ENCODE assay signal across 10 cellular contexts in genomic region chr1:241592273-241592958, GRCh38. TPM values are rescaled to one million over a fixed set of nuclear protein-coding genes. Genes with fewer than 3 reads are reported as not detected.
A peak's percentile ranks its signal among the peaks of the same experiment; 100 is the strongest.
DNase-seq lines count a peak whose midpoint lies in the region; ATAC-seq and FAIRE-seq lines count a peak whose summit lies in the region.
"Had no signal": no experiment of that assay in that cellular context is flagged by ENCODE, and none has a peak within 500 bp of the region (broad histone marks: within the 10 kb centered on the region; RNA-seq: fewer than 3 reads in every experiment).

No MANE protein-coding gene starts in this region.

- no peaks in the 10 kb centered on the region for H3K36me3 ChIP-seq in skeletal muscle satellite cell (ENCODE audit: insufficient read depth, low read length)

- peak; percentile 94 for FAIRE-seq in RCC 7860 (lab: Jason Lieb, UNC)

- H3K27me3 ChIP-seq in skeletal muscle satellite cell (ENCODE audit: control insufficient read depth, insufficient read depth, low read length), result no peaks in the 10 kb centered on the region

- no peaks in the 10 kb centered on the region for H3K9me3 ChIP-seq in skeletal muscle satellite cell (replicated peaks; ENCODE audit: low read length)

- peak overlapping the region; percentile 19 for H3K27ac Mint-ChIP-seq in activated CD4-positive, alpha-beta T cell treated with anti-CD3 and anti-CD28 coated beads, Interleukin-2, amount 10 ng/mL, durations not matched to agents 24 days and 14 days

- intact Hi-C loops in activated CD4-positive, alpha-beta T cell treated with anti-CD3 and anti-CD28 coated beads, Interleukin-2, amount 10 ng/mL, durations not matched to agents 24 days and 14 days (cut with micrococcal nuclease), result loop anchor here (1.0 to 5.0 kb wide), 3 partner anchors 40 to 85 kb away; partner anchors contain the start of gene KMO

- H3K9ac ChIP-seq in skeletal muscle satellite cell (ENCODE audit: low read depth, low read length), result no peak overlapping the region

- H3K9me3 Mint-ChIP-seq in activated CD4-positive, alpha-beta T cell treated with anti-CD3 and anti-CD28 coated beads, Interleukin-2, amount 10 ng/mL, durations not matched to agents 24 days and 14 days, result no peaks in the 10 kb centered on the region

- DNase-seq in activated CD4-positive, alpha-beta T cell treated with anti-CD3 and anti-CD28 coated beads, Interleukin-2, amount 10 ng/mL, durations not matched to agents 24 days and 14 days, result no peak
- no peak for DNase-seq in activated CD4-positive, alpha-beta T cell treated with anti-CD3 and anti-CD28 coated beads for 4 hours
- peak; percentile 80 for DNase-seq in RCC 7860 (ENCODE audit: low spot score)
- no peak for DNase-seq in pons (ENCODE audit: low spot score)
- DNase-seq in Kasumi-1 (lab: John Stamatoyannopoulos, UW), result no peak
- DNase-seq in HUDEP-2 (lab: John Stamatoyannopoulos, UW; ENCODE audit: unreplicated experiment in 76 of 76), result no peak

- no peak overlapping the region for H3K4me3 Mint-ChIP-seq in activated CD4-positive, alpha-beta T cell treated with anti-CD3 and anti-CD28 coated beads, Interleukin-2, amount 10 ng/mL, durations not matched to agents 24 days and 14 days
- H3K4me3 Mint-ChIP-seq: activated naive CD8-positive, alpha-beta T cell had no signal

- peak overlapping the region; percentile 37 for H3K4me2 ChIP-seq in skeletal muscle satellite cell (ENCODE audit: low read length)

- H3K4me1 Mint-ChIP-seq in activated CD4-positive, alpha-beta T cell treated with anti-CD3 and anti-CD28 coated beads, Interleukin-2, amount 10 ng/mL, durations not matched to agents 24 days and 14 days, result peaks cover 3% of the 10 kb centered on the region

- no peaks in the 10 kb centered on the region for H3K27me3 Mint-ChIP-seq in activated CD4-positive, alpha-beta T cell treated with anti-CD3 and anti-CD28 coated beads, Interleukin-2, amount 10 ng/mL, durations not matched to agents 24 days and 14 days
- H3K27me3 Mint-ChIP-seq: activated naive CD8-positive, alpha-beta T cell had no signal

- H3K36me3 Mint-ChIP-seq in activated CD4-positive, alpha-beta T cell treated with anti-CD3 and anti-CD28 coated beads, Interleukin-2, amount 10 ng/mL, durations not matched to agents 24 days and 14 days (ENCODE audit: low read depth), result peaks cover 12% of the 10 kb centered on the region

- peak overlapping the region; percentile 25 for H3K4me3 ChIP-seq in skeletal muscle satellite cell (ENCODE audit: low read length)

- ATAC-seq in HG02870 (IDR thresholded peaks at IDR 0.05; ENCODE audit: unreplicated experiment), result peak; percentile 89

- H3K4me1 ChIP-seq in skeletal muscle satellite cell (ENCODE audit: control insufficient read depth, insufficient read depth, low read length), result peaks cover 24% of the 10 kb centered on the region

RNA-seq across cellular contexts. Expression of gene CHML, which starts 47.8 kb away (rescaled TPM):
- total RNA-seq in activated CD4-positive, alpha-beta T cell treated with anti-CD3 and anti-CD28 coated beads, Interleukin-2, amount 10 ng/mL, durations not matched to agents 24 days and 14 days, result 19.5 and 21.4 TPM in 2 replicates
- 21.8 and 29.9 TPM in 2 replicates for total RNA-seq in skeletal muscle satellite cell (2012; rRNA removed)

RNA-seq across cellular contexts. Expression of gene OPN3, which starts 47.8 kb away (rescaled TPM):
- total RNA-seq in activated CD4-positive, alpha-beta T cell treated with anti-CD3 and anti-CD28 coated beads, Interleukin-2, amount 10 ng/mL, durations not matched to agents 24 days and 14 days, result 11.2 and 11.6 TPM in 2 replicates
- 25.8 and 33.5 TPM in 2 replicates for total RNA-seq in skeletal muscle satellite cell (2012; rRNA removed)

RNA-seq across cellular contexts. Expression of gene WDR64, which starts 59.7 kb away (rescaled TPM):
- total RNA-seq in activated CD4-positive, alpha-beta T cell treated with anti-CD3 and anti-CD28 coated beads, Interleukin-2, amount 10 ng/mL, durations not matched to agents 24 days and 14 days, result not detected in 2 replicates
- not detected in 2 replicates for total RNA-seq in skeletal muscle satellite cell (2012; rRNA removed)
- total RNA-seq: lung microvascular endothelial cell had no signal
